9 cellular contexts compared by ENCODE assay signal in the genomic region with DNA sequence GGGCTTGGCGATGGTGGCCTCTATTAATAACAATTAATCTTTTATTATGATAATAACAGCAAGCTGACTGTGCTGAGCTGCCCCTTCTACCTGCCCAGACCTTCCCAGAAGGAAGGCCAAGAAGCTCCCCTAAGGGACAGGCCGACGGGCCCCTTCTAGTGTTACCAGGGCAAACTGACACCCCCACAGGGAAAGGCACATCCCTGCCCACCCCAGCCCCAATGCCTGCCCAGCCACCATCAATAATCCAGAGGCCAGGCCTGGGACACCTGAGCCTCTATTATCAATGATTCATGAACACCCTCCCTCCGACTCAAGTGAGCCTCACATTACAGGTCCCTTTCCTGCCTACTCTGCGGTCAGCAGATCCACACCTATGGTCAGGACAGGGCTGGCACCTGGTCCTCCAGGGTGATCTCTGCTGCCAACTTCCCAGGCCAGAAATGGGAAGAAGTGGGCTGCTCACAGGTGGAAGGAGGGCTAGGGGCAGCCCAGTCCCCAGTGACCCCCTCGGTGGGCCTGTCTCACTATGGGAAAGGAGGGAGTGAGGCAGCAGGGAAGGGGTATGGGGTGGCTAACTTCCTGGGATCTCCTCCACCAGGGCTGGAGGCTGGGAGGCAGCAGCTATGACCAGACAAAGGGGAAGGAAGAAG. TPM values are rescaled to one million over a fixed set of nuclear protein-coding genes. Genes with fewer than 3 reads are reported as not detected.
DNase-seq lines count a peak whose midpoint lies in the region; ATAC-seq and TF ChIP-seq lines count a peak whose summit lies in the region.
"Had no signal": no experiment of that assay in that cellular context is flagged by ENCODE, and none has a peak within 500 bp of the region (broad histone marks: within the 10 kb centered on the region; RNA-seq: fewer than 3 reads in every experiment).

No MANE protein-coding gene starts in this region.

- intact Hi-C loops in CD14-positive monocyte (cut with micrococcal nuclease): no loop called here

- H3K36me3 Mint-ChIP-seq in CD14-positive monocyte (peaks cover 33 to 41% of the 10 kb centered on the region in 2 donors), endodermal cell (ENCODE audit: low read depth) (peaks cover 6% of the 10 kb centered on the region)

- no peak overlapping the region for H3K4ac ChIP-seq in neuronal stem cell (ENCODE audit: low read length)

- ATAC-seq in GM19395 (IDR thresholded peaks at IDR 0.05; ENCODE audit: unreplicated experiment): no peak

- peak overlapping the region; percentile 23 for H3K14ac ChIP-seq in neuronal stem cell (ENCODE audit: low read length)

- H3K27me3 ChIP-seq in NT2/D1 (ENCODE audit: insufficient read depth, insufficient read length) (no peaks in the 10 kb centered on the region), endodermal cell (ENCODE audit: control insufficient read depth, insufficient read depth, low read length, poor library complexity, severe bottlenecking) (no peaks in the 10 kb centered on the region), neuronal stem cell (ENCODE audit: control insufficient read depth in 3 of 3, insufficient read depth in 3 of 3, low read depth in 1 of 3, low read length in 3 of 3) (no peaks in the 10 kb centered on the region)

- H2BK15ac ChIP-seq in neuronal stem cell (ENCODE audit: low read length): peak overlapping the region; percentile 55

- H2BK12ac ChIP-seq in neuronal stem cell (ENCODE audit: low read length): peak overlapping the region; percentile 61

- H3K36me3 ChIP-seq in NT2/D1 (ENCODE audit: insufficient read depth, insufficient read length, low read length) (peaks cover 30% of the 10 kb centered on the region), endodermal cell (ENCODE audit: control insufficient read depth, insufficient read depth, low read length) (no peaks in the 10 kb centered on the region), neuronal stem cell (replicated peaks in 1 of 2; ENCODE audit: control insufficient read depth in 2 of 2, insufficient read depth in 2 of 2, low read length in 2 of 2) (peaks cover 5 to 13% of the 10 kb centered on the region in 2 donors)

- H3K4me1 ChIP-seq in NT2/D1 (ENCODE audit: insufficient read depth, insufficient read length) (peaks cover 21% of the 10 kb centered on the region), endodermal cell (ENCODE audit: control insufficient read depth, insufficient read depth, low read length) (peaks cover 4% of the 10 kb centered on the region), neuronal stem cell (ENCODE audit: control insufficient read depth in 2 of 2, insufficient read depth in 1 of 2, low read depth in 1 of 2, low read length in 2 of 2) (peaks cover 15 to 17% of the 10 kb centered on the region in 2 donors)

- peak overlapping the region; percentile 91 to 95 (median 92) for H3K27ac Mint-ChIP-seq in CD14-positive monocyte
- peak overlapping the region; percentile 39 for H3K27ac Mint-ChIP-seq in endodermal cell

- TF ChIP-seq CTCF in CD14-positive monocyte (IDR thresholded peaks at IDR 0.05) (no peak), endodermal cell (conservative IDR thresholded peaks at IDR 0.05) (no peak)

- H2BK120ac ChIP-seq in neuronal stem cell (ENCODE audit: low read depth, low read length): no peak overlapping the region

- H4K8ac ChIP-seq in neuronal stem cell (ENCODE audit: low read depth, low read length): no peak overlapping the region

- peak overlapping the region; percentile 92 for H2AK5ac ChIP-seq in neuronal stem cell (ENCODE audit: low read depth, low read length)

- in situ Hi-C loops in G401 (cut with HindIII; ENCODE audit: low sequenced_read_pairs): no loop called here

- no peaks in the 10 kb centered on the region for H3K27me3 Mint-ChIP-seq in CD14-positive monocyte (ENCODE audit: low read depth in 3 of 3)
- no peaks in the 10 kb centered on the region for H3K27me3 Mint-ChIP-seq in endodermal cell (ENCODE audit: insufficient read depth)

- H2AFZ ChIP-seq in neuronal stem cell (ENCODE audit: low read length): no peak overlapping the region

- H3K79me1 ChIP-seq in neuronal stem cell (ENCODE audit: low read depth, low read length): no peaks in the 10 kb centered on the region

- DNase-seq in CD14-positive monocyte (ENCODE audit: low spot score) (peak; percentile 44), NT2/D1 (ENCODE audit: low read depth, low spot score) (no peak), endodermal cell (peak; percentile 53), neuronal stem cell (ENCODE audit: low spot score) (no peak), G401 (ENCODE audit: low spot score) (no peak), GOT3 (lab: John Stamatoyannopoulos, UW) (no peak), NCI-H69 (lab: John Stamatoyannopoulos, UW) (no peak)
- DNase-seq: NCI-H510A treated with DMSO at 0.1 percent for 48 hours had no signal

- no peak overlapping the region for H3K23ac ChIP-seq in neuronal stem cell (ENCODE audit: low read depth, low read length, poor library complexity)

- no peaks in the 10 kb centered on the region for H3K9me3 ChIP-seq in NT2/D1 (ENCODE audit: insufficient read depth, low read length)
- H3K9me3 ChIP-seq in endodermal cell (ENCODE audit: control insufficient read depth, low read length): no peaks in the 10 kb centered on the region
- H3K9me3 ChIP-seq in neuronal stem cell (replicated peaks in 1 of 2; ENCODE audit: control insufficient read depth in 2 of 2, insufficient read depth in 1 of 2, low read depth in 1 of 2, low read length in 2 of 2): no peaks in the 10 kb centered on the region

- H3K4me3 Mint-ChIP-seq in CD14-positive monocyte: peak overlapping the region; percentile 90 to 97
- H3K4me3 Mint-ChIP-seq in endodermal cell: no peak overlapping the region

- H3K4me2 ChIP-seq in neuronal stem cell (ENCODE audit: insufficient read depth, low read length, poor library complexity, severe bottlenecking): no peak overlapping the region

- H3K18ac ChIP-seq in neuronal stem cell (ENCODE audit: low read length): peak overlapping the region; percentile 67

- H2BK5ac ChIP-seq in neuronal stem cell (ENCODE audit: low read length): peak overlapping the region; percentile 59

- peaks cover 59% of the 10 kb centered on the region for H3K4me1 Mint-ChIP-seq in CD14-positive monocyte
- H3K4me1 Mint-ChIP-seq in endodermal cell: peaks cover 24% of the 10 kb centered on the region

- H3K9ac ChIP-seq in NT2/D1 (ENCODE audit: insufficient read length, low read depth) (peak overlapping the region; percentile 97), endodermal cell (ENCODE audit: extremely low read depth, low read length, poor library complexity, severe bottlenecking) (no peak overlapping the region), neuronal stem cell (ENCODE audit: low read depth, low read length, poor library complexity) (peak overlapping the region; percentile 65)

- H3K27ac ChIP-seq in endodermal cell (ENCODE audit: low read depth, low read length) (no peak overlapping the region), neuronal stem cell (replicated peaks; ENCODE audit: low read length) (no peak overlapping the region)

- no peak overlapping the region for H4K91ac ChIP-seq in neuronal stem cell (ENCODE audit: low read depth, low read length, poor library complexity)

- H3K9me3 Mint-ChIP-seq in CD14-positive monocyte (peaks cover 0 to 1% (median 0%) of the 10 kb centered on the region in 7 donors), endodermal cell (no peaks in the 10 kb centered on the region)

- 85 to 91% methylated on average over 3 to 5 of the region's 6 CpGs for WGBS in endodermal cell (ENCODE audit: insufficient coverage in 1 of 2, insufficient read length in 1 of 2), 2 experiments
- WGBS in neuronal stem cell (ENCODE audit: extremely low coverage in 2 of 2, insufficient read length in 2 of 2, insufficient replicate concordance in 1 of 2), 2 donors: no CpG with 5 or more reads among the region's 6 CpGs

- peak overlapping the region; percentile 96 for H3K4me3 ChIP-seq in NT2/D1 (ENCODE audit: insufficient read length, low read depth)
- peak overlapping the region; percentile 97 for H3K4me3 ChIP-seq in endodermal cell (ENCODE audit: low read length)
- H3K4me3 ChIP-seq in neuronal stem cell (ENCODE audit: low read length in 2 of 2): peak overlapping the region in 1 of 2 donors; percentile 7

RNA-seq across cellular contexts. Expression of gene TWF2, which starts 1.8 kb away (rescaled TPM):
- 100 to 1,000 TPM; 176 to 199 TPM for polyA plus RNA-seq in CD14-positive monocyte
- 10 to 100 TPM; 40.7 to 41.9 TPM for total RNA-seq in endodermal cell
- polyA plus RNA-seq in endodermal cell (2013, experiment 1 of 2): 32.6 TPM
- 27.3 TPM for polyA plus RNA-seq in endodermal cell (2013, experiment 2 of 2)
- polyA plus RNA-seq in neuronal stem cell (2013, experiment 1 of 2): 21.7 TPM
- 20.9 TPM for polyA plus RNA-seq in neuronal stem cell (2013, experiment 2 of 2)
- 237 and 258 TPM in 2 replicates for total RNA-seq in G401 (2014; rRNA removed; shearing (Covaris generic))

RNA-seq across cellular contexts. Expression of gene PPM1M, which starts 8.4 kb away (rescaled TPM):
- 100 to 1,000 TPM in 1 of 2 donors, 10 to 100 TPM in 1; 92.8 to 120 TPM for polyA plus RNA-seq in CD14-positive monocyte
- total RNA-seq in endodermal cell: 1 to 10 TPM; 6.7 to 6.8 TPM
- polyA plus RNA-seq in endodermal cell (2013, experiment 1 of 2): 4.8 TPM
- 3.8 TPM for polyA plus RNA-seq in endodermal cell (2013, experiment 2 of 2)
- polyA plus RNA-seq in neuronal stem cell (2013, experiment 1 of 2): 3.5 TPM
- 3.7 TPM for polyA plus RNA-seq in neuronal stem cell (2013, experiment 2 of 2)
- 0.43 and 1.4 TPM in 2 replicates for total RNA-seq in G401 (2014; rRNA removed; shearing (Covaris generic))

RNA-seq across cellular contexts. Expression of gene TLR9, which starts 11.7 kb away (rescaled TPM):
- polyA plus RNA-seq in CD14-positive monocyte: not detected
- under 1 TPM in 1 of 2 donors, not detected in 1; 0.11 TPM for total RNA-seq in endodermal cell
- polyA plus RNA-seq in endodermal cell (2013, experiment 1 of 2): 0.18 TPM
- 0.17 TPM for polyA plus RNA-seq in endodermal cell (2013, experiment 2 of 2)
- polyA plus RNA-seq in neuronal stem cell (2013, experiment 1 of 2): 0.04 TPM
- polyA plus RNA-seq in neuronal stem cell (2013, experiment 2 of 2): 0.10 TPM
- total RNA-seq in G401 (2014; rRNA removed; shearing (Covaris generic)): 0.07 TPM in 1 of 2 replicates, not detected in the other

RNA-seq across cellular contexts. Expression of gene ALAS1, which starts 39.2 kb away (rescaled TPM):
- 10 to 100 TPM; 20.9 to 38.7 TPM for polyA plus RNA-seq in CD14-positive monocyte
- 10 to 100 TPM; 33.6 to 50.1 TPM for total RNA-seq in endodermal cell
- 49.3 TPM for polyA plus RNA-seq in endodermal cell (2013, experiment 1 of 2)
- 41.2 TPM for polyA plus RNA-seq in endodermal cell (2013, experiment 2 of 2)
- polyA plus RNA-seq in neuronal stem cell (2013, experiment 1 of 2): 37.3 TPM
- 36.5 TPM for polyA plus RNA-seq in neuronal stem cell (2013, experiment 2 of 2)
- 66.7 and 73.0 TPM in 2 replicates for total RNA-seq in G401 (2014; rRNA removed; shearing (Covaris generic))

RNA-seq across cellular contexts. Expression of gene WDR82, which starts 41.3 kb away (rescaled TPM):
- polyA plus RNA-seq in CD14-positive monocyte: 10 to 100 TPM; 27.3 to 33.4 TPM
- total RNA-seq in endodermal cell: 10 to 100 TPM; 78.4 to 84.2 TPM
- polyA plus RNA-seq in endodermal cell (2013, experiment 1 of 2): 95.1 TPM
- polyA plus RNA-seq in endodermal cell (2013, experiment 2 of 2): 88.3 TPM
- polyA plus RNA-seq in neuronal stem cell (2013, experiment 1 of 2): 37.2 TPM
- polyA plus RNA-seq in neuronal stem cell (2013, experiment 2 of 2): 38.6 TPM
- total RNA-seq in G401 (2014; rRNA removed; shearing (Covaris generic)): 89.2 and 115 TPM in 2 replicates

Comparison
In these comparisons a context has a peak if more than half of its experiments do, and no peak if none do; other contexts are left out.
1. DNase-seq: peak in CD14-positive monocyte (single experiment) and endodermal cell (single experiment); none in NT2/D1 (single experiment), neuronal stem cell (single experiment), G401 (single experiment), GOT3 (single experiment) and NCI-H69 (single experiment).